In genomic region chr16:87043273-87044030, GRCh38 we compare ENCODE assay signal across 1 cellular context.
TF ChIP-seq lines count a peak whose summit lies in the region.

No MANE protein-coding gene starts in this region.

TF ChIP-seq in WTC11, 78 proteins besides CTCF, POLR2A, EP300 and RAD21 (continued from another document):
- TF ChIP-seq AFF4 (CRISPR knock-in tag; IDR thresholded peaks at IDR 0.05; ENCODE audit: borderline replicate concordance), result no peak
- no peak for TF ChIP-seq ZNF512 (CRISPR knock-in tag; IDR thresholded peaks at IDR 0.05; ENCODE audit: borderline replicate concordance)
- no peak for TF ChIP-seq ZNF281 (CRISPR knock-in tag; IDR thresholded peaks at IDR 0.05)
- no peak for TF ChIP-seq CDX4 (CRISPR knock-in tag; IDR thresholded peaks at IDR 0.05; ENCODE audit: borderline replicate concordance)
- no peak for TF ChIP-seq JAZF1 (CRISPR knock-in tag; IDR thresholded peaks at IDR 0.05)
- TF ChIP-seq OVOL2 (CRISPR knock-in tag; IDR thresholded peaks at IDR 0.05; ENCODE audit: borderline replicate concordance), result no peak
- no peak for TF ChIP-seq SMAD4 (CRISPR knock-in tag; IDR thresholded peaks at IDR 0.05)
- no peak for TF ChIP-seq STAT6 (CRISPR knock-in tag; conservative IDR thresholded peaks at IDR 0.05; ENCODE audit: low read depth)
- no peak for TF ChIP-seq ATF6 (CRISPR knock-in tag; IDR thresholded peaks at IDR 0.05)
- no peak for TF ChIP-seq ZNF232 (CRISPR knock-in tag; IDR thresholded peaks at IDR 0.05)
- TF ChIP-seq HMGA2 (CRISPR knock-in tag; IDR thresholded peaks at IDR 0.05), result no peak
- TF ChIP-seq NFATC4 (CRISPR knock-in tag; IDR thresholded peaks at IDR 0.05), result no peak
- no peak for TF ChIP-seq SMAD3 (CRISPR knock-in tag; IDR thresholded peaks at IDR 0.05; ENCODE audit: borderline replicate concordance)
- TF ChIP-seq NR2C2 (CRISPR knock-in tag; IDR thresholded peaks at IDR 0.05), result no peak
- no peak for TF ChIP-seq NFYB (CRISPR knock-in tag; conservative IDR thresholded peaks at IDR 0.05; ENCODE audit: low read depth)
